Comparison of ENCODE assay signal across 2 cellular contexts in the genomic region with DNA sequence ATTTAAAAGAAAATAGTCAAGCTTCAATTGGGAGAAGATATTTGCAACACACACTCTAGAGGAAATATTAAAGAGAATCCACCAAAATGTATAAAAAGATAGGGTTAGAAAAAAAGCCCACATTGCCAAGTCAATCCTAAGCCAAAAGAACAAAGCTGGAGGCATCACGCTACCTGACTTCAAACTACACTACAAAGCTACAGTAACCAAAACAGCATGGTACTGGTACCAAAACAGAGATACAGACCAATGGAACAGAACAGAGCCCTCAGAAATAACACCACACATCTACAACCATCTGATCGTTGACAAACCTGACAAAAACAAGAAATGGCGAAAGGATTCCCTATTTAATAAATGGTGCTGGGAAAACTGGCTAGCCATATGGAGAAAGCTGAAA. TPM values are rescaled to one million over a fixed set of nuclear protein-coding genes. Genes with fewer than 3 reads are reported as not detected.
"Had no signal": no experiment of that assay in that cellular context is flagged by ENCODE, and none has a peak within 500 bp of the region (broad histone marks: within the 10 kb centered on the region; RNA-seq: fewer than 3 reads in every experiment).

No MANE protein-coding gene starts in this region.

RNA-seq across cellular contexts. Expression of a gene that starts 39.5 kb away (rescaled TPM):
- total RNA-seq: G401 had no signal
- polyA plus RNA-seq: GM12878 had no signal
